8 cellular contexts compared by ENCODE assay signal in genomic region chr16:23509441-23509754, GRCh38. TPM values are rescaled to one million over a fixed set of nuclear protein-coding genes. Genes with fewer than 3 reads are reported as not detected.
DNase-seq lines count a peak whose midpoint lies in the region; ATAC-seq and TF ChIP-seq lines count a peak whose summit lies in the region.

No MANE protein-coding gene starts in this region.

- POLR2A ChIA-PET in SK-N-SH (lab: Yijun Ruan, JAX), result no interaction called here

- H3K36me3 ChIP-seq in SK-N-SH (replicated peaks in 1 of 2; ENCODE audit: control insufficient read depth in 1 of 2, insufficient read depth in 2 of 2, low read length in 1 of 2) (no peaks in the 10 kb centered on the region), gastrocnemius medialis (no peaks in the 10 kb centered on the region)

- peaks cover 12% of the 10 kb centered on the region for H3F3A ChIP-seq in SK-N-SH (replicated peaks; ENCODE audit: insufficient read depth)

- no peak for DNase-seq in GM12865 (ENCODE audit: low read depth)
- DNase-seq in SK-N-SH, result no peak
- no peak for DNase-seq in fibroblast of the aortic adventitia (ENCODE audit: low read depth)
- DNase-seq in gastrocnemius medialis, result no peak
- DNase-seq in iPS-NIHi11 (ENCODE audit: low spot score), result no peak
- no peak for DNase-seq in GM19240 (ENCODE audit: insufficient read length, low spot score)
- no peak for DNase-seq in cerebellar cortex (ENCODE audit: low spot score)

- peaks cover 54% of the 10 kb centered on the region for H3K79me2 ChIP-seq in SK-N-SH (ENCODE audit: insufficient read depth)

- H3K4me3 ChIP-seq in GM12865 (ENCODE audit: low read depth, low read length), result peak overlapping the region; percentile 80
- H3K4me3 ChIP-seq in SK-N-SH (ENCODE audit: low read depth in 2 of 2, low read length in 1 of 2), result peak overlapping the region; percentile 64 to 75
- H3K4me3 ChIP-seq in fibroblast of the aortic adventitia (ENCODE audit: low read depth, low read length), result peak overlapping the region; percentile 86
- H3K4me3 ChIP-seq in gastrocnemius medialis, result peak overlapping the region; percentile 70 to 86 (median 78)

- intact Hi-C loops in gastrocnemius medialis (cut with DNase I; ENCODE audit: low total_unique reads), result no loop called here

- peak overlapping the region; percentile 99 for H3K4me2 ChIP-seq in SK-N-SH

- no peak for TF ChIP-seq POLR2A in gastrocnemius medialis (IDR thresholded peaks at IDR 0.05)

- H3K9me3 ChIP-seq in SK-N-SH (no peaks in the 10 kb centered on the region), gastrocnemius medialis (no peaks in the 10 kb centered on the region)

- TF ChIP-seq CTCF in GM12865 (IDR thresholded peaks at IDR 0.05; ENCODE audit: insufficient read depth, low read depth, low read length, missing control alignments), result no peak
- TF ChIP-seq CTCF in SK-N-SH (IDR thresholded peaks at IDR 0.05), result no peak
- TF ChIP-seq CTCF in fibroblast of the aortic adventitia (IDR thresholded peaks at IDR 0.05; ENCODE audit: insufficient read depth, low read length), result no peak
- no peak for TF ChIP-seq CTCF in gastrocnemius medialis (IDR thresholded peaks at IDR 0.05 in 4 of 5, conservative IDR thresholded peaks at IDR 0.05 in 1 of 5)

- 40% methylated on average over 5 of the region's 5 CpGs for WGBS in SK-N-SH (ENCODE audit: low lambda C conversion rate)

- TF ChIP-seq EP300 in SK-N-SH (IDR thresholded peaks at IDR 0.05; ENCODE audit: borderline replicate concordance in 1 of 2, low read depth in 1 of 2, low read length in 1 of 2), result no peak

- ATAC-seq in gastrocnemius medialis (no peak), GM19324 (IDR thresholded peaks at IDR 0.05; ENCODE audit: low FRiP score, unreplicated experiment) (no peak)

- no peaks in the 10 kb centered on the region for H3K9me2 ChIP-seq in SK-N-SH

- H2AFZ ChIP-seq in SK-N-SH (ENCODE audit: low read depth), result no peak overlapping the region

- CTCF ChIA-PET in SK-N-SH (lab: Yijun Ruan, JAX), result interaction anchor here (1.1 to 1.8 kb wide), 5 partner anchors 9 to 169 kb away, joined by 3 to 5 read pairs (median 4); partner anchors contain the start of genes PLK1 and UBFD1

- H3K27me3 ChIP-seq in SK-N-SH (ENCODE audit: insufficient read depth), result no peaks in the 10 kb centered on the region
- no peaks in the 10 kb centered on the region for H3K27me3 ChIP-seq in gastrocnemius medialis

- H4K20me1 ChIP-seq in SK-N-SH (ENCODE audit: insufficient read depth), result peaks cover 48% of the 10 kb centered on the region

- H3K27ac ChIP-seq in SK-N-SH (ENCODE audit: low read depth in 2 of 2, low read length in 1 of 2), result no peak overlapping the region
- H3K27ac ChIP-seq in gastrocnemius medialis, result peak overlapping the region; percentile 84 to 92 (median 92)

- in situ Hi-C loops in gastrocnemius medialis (cut with MboI; ENCODE audit: low sequenced_read_pairs in 4 of 4), result no loop called here

- H3K4me1 ChIP-seq in SK-N-SH (ENCODE audit: control insufficient read depth in 1 of 2, insufficient read depth in 2 of 2, low read depth in 1 of 2, low read length in 1 of 2), result peaks cover 9 to 13% of the 10 kb centered on the region in 2 experiments; a peak in 2 of 4 replicates
- H3K4me1 ChIP-seq in gastrocnemius medialis, result peaks cover 21 to 36% of the 10 kb centered on the region in 2 donors

- TF ChIP-seq RAD21 in SK-N-SH (IDR thresholded peaks at IDR 0.05; ENCODE audit: low read length), result no peak

- peak overlapping the region; percentile 80 for H3K9ac ChIP-seq in SK-N-SH

TF ChIP-seq in SK-N-SH, 30 proteins besides CTCF, POLR2A, EP300 and RAD21:
- no peak for TF ChIP-seq FOXM1 (IDR thresholded peaks at IDR 0.05; ENCODE audit: low read depth)
- no peak for TF ChIP-seq PBX3 (IDR thresholded peaks at IDR 0.05)
- no peak for TF ChIP-seq ELF1 (IDR thresholded peaks at IDR 0.05)
- no peak for TF ChIP-seq MEF2A (IDR thresholded peaks at IDR 0.05; ENCODE audit: borderline replicate concordance, low read depth)
- no peak for TF ChIP-seq CHD2 (IDR thresholded peaks at IDR 0.05; ENCODE audit: low read length, partially characterized antibody)
- TF ChIP-seq POLR2AphosphoS5 (IDR thresholded peaks at IDR 0.05; ENCODE audit: low read depth, low read length), result no peak
- TF ChIP-seq USF2 (IDR thresholded peaks at IDR 0.05; ENCODE audit: borderline replicate concordance, low read depth, low read length), result no peak
- TF ChIP-seq GABPA (IDR thresholded peaks at IDR 0.05; ENCODE audit: low read depth), result no peak
- no peak for TF ChIP-seq TCF12 (IDR thresholded peaks at IDR 0.05)

RNA-seq across cellular contexts. Expression of gene GGA2, which starts 0.9 kb away (rescaled TPM):
- 23.4 and 29.2 TPM in 2 replicates for polyA plus RNA-seq in SK-N-SH (2012; rRNA removed)
- polyA plus RNA-seq in SK-N-SH (2012; cell fraction: cytosol; rRNA removed), result 19.9 and 23.9 TPM in 2 replicates
- polyA plus RNA-seq in SK-N-SH (2012; cell fraction: nucleus; rRNA removed), result 52.4 and 82.2 TPM in 2 replicates
- 11.5 and 38.7 TPM in 2 replicates for total RNA-seq in fibroblast of the aortic adventitia (ENCODE audit: low replicate concordance)
- 10 to 100 TPM; 31.0 to 79.9 (median 48.8) TPM for total RNA-seq in gastrocnemius medialis

RNA-seq across cellular contexts. Expression of gene EARS2, which starts 47.8 kb away (rescaled TPM):
- 23.2 and 37.4 TPM in 2 replicates for polyA plus RNA-seq in SK-N-SH (2012; rRNA removed)
- polyA plus RNA-seq in SK-N-SH (2012; cell fraction: cytosol; rRNA removed), result 19.1 and 24.7 TPM in 2 replicates
- 53.3 and 71.1 TPM in 2 replicates for polyA plus RNA-seq in SK-N-SH (2012; cell fraction: nucleus; rRNA removed)
- total RNA-seq in fibroblast of the aortic adventitia (ENCODE audit: low replicate concordance) (22.6 and 23.1 TPM in 2 replicates), gastrocnemius medialis (10 to 100 TPM in 3 of 4 donors, 1 to 10 TPM in 1; 8.4 to 39.6 (median 19.3) TPM)

RNA-seq across cellular contexts. Expression of gene UBFD1, which starts 48.1 kb away (rescaled TPM):
- polyA plus RNA-seq in SK-N-SH (2012; rRNA removed), result 66.1 and 68.9 TPM in 2 replicates
- polyA plus RNA-seq in SK-N-SH (2012; cell fraction: cytosol; rRNA removed), result 53.4 and 67.1 TPM in 2 replicates
- 129 and 153 TPM in 2 replicates for polyA plus RNA-seq in SK-N-SH (2012; cell fraction: nucleus; rRNA removed)
- total RNA-seq in fibroblast of the aortic adventitia (ENCODE audit: low replicate concordance) (74.6 and 89.1 TPM in 2 replicates), gastrocnemius medialis (100 to 1,000 TPM; 133 to 367 (median 317) TPM)

RNA-seq across cellular contexts. Expression of gene COG7, which starts 56.4 kb away (rescaled TPM):
- 33.0 and 34.7 TPM in 2 replicates for polyA plus RNA-seq in SK-N-SH (2012; rRNA removed)
- polyA plus RNA-seq in SK-N-SH (2012; cell fraction: cytosol; rRNA removed), result 13.2 and 19.2 TPM in 2 replicates
- polyA plus RNA-seq in SK-N-SH (2012; cell fraction: nucleus; rRNA removed), result 81.8 and 105 TPM in 2 replicates
- total RNA-seq in fibroblast of the aortic adventitia (ENCODE audit: low replicate concordance), result 10.2 and 18.9 TPM in 2 replicates
- total RNA-seq in gastrocnemius medialis, result 10 to 100 TPM in 1 of 4 donors, 1 to 10 TPM in 3; 6.6 to 12.9 (median 7.1) TPM

Comparison
In these comparisons a context has a peak if more than half of its experiments do, and no peak if none do; other contexts are left out.
1. H3K27ac ChIP-seq: peak in gastrocnemius medialis (4 of 4); none in SK-N-SH (0 of 2).
2. Peak in every context shown above with its lines, with median percentiles within 50 percentile points of each other: H3K4me3 ChIP-seq.